9 cellular contexts compared by ENCODE assay signal in the genomic region with DNA sequence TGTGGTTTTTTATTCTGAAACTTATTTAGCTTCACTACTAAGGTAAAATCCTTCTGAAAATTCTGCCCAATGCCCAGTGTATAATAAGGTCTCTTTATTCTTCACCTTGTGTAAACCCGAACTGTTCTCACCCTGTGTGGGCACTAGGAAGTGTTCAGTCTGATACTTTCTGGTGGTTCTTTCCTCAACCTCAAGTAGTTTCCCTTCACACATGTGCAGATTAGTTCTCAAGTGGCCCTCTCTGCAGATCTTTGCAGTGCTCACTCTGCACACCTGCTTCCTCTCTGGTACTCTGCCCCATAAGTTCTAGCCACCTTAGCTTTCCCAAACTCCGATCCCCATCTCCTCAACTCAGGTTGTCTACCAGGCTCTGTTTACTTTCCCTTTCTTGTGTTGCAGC.
DNase-seq lines count a peak whose midpoint lies in the region; ATAC-seq and TF ChIP-seq lines count a peak whose summit lies in the region.
"Had no signal": no experiment of that assay in that cellular context is flagged by ENCODE, and none has a peak within 500 bp of the region (broad histone marks: within the 10 kb centered on the region; RNA-seq: fewer than 3 reads in every experiment).

No MANE protein-coding gene starts in this region.

- intact Hi-C loops in MCF 10A (cut with micrococcal nuclease) = no loop called here

- H3K4me1 Mint-ChIP-seq in stimulated activated memory B cell treated with anti-CD40 and anti-IgM and Interleukin-4, amounts not matched to agents 10 μg/mL and 1 μg/mL and 100 μg/mL, for 72 hours = peaks cover 7% of the 10 kb centered on the region
- H3K4me1 Mint-ChIP-seq in MCF 10A (ENCODE audit: insufficient read depth, unreplicated experiment) = peaks cover 6% of the 10 kb centered on the region

- no TSS peak for BruUV-seq in MCF 10A (replicated peaks; lab: Mats Ljungman, UMichigan)

- no peaks in the 10 kb centered on the region for H3K36me3 Mint-ChIP-seq in stimulated activated memory B cell treated with anti-CD40 and anti-IgM and Interleukin-4, amounts not matched to agents 10 μg/mL and 1 μg/mL and 100 μg/mL, for 72 hours
- H3K36me3 Mint-ChIP-seq in MCF 10A (ENCODE audit: insufficient read depth, unreplicated experiment) = no peaks in the 10 kb centered on the region

- no peak for TF ChIP-seq CTCF in foreskin fibroblast (IDR thresholded peaks at IDR 0.05; ENCODE audit: low read depth, low read length)
- no peak for TF ChIP-seq CTCF in MCF 10A (IDR thresholded peaks at IDR 0.05; ENCODE audit: unreplicated experiment)

- POLR2A ChIA-PET in MCF 10A (lab: Yijun Ruan, JAX) = no interaction called here

- CTCF ChIA-PET in MCF 10A (lab: Yijun Ruan, JAX) = interaction anchor here (0.6 to 2.4 kb wide), 5 partner anchors 38 to 963 kb away, joined by 3 to 16 read pairs (median 3); no protein-coding TSS in a partner anchor

- H3K27me3 Mint-ChIP-seq in stimulated activated memory B cell treated with anti-CD40 and anti-IgM and Interleukin-4, amounts not matched to agents 10 μg/mL and 1 μg/mL and 100 μg/mL, for 72 hours = no peaks in the 10 kb centered on the region
- no peaks in the 10 kb centered on the region for H3K27me3 Mint-ChIP-seq in MCF 10A (ENCODE audit: insufficient read depth, unreplicated experiment)

- no peak overlapping the region for H3K4me3 ChIP-seq in foreskin fibroblast (ENCODE audit: low read depth in 1 of 2, low read length in 2 of 2)

- H3K4me3 Mint-ChIP-seq in stimulated activated memory B cell treated with anti-CD40 and anti-IgM and Interleukin-4, amounts not matched to agents 10 μg/mL and 1 μg/mL and 100 μg/mL, for 72 hours = no peak overlapping the region
- H3K4me3 Mint-ChIP-seq in MCF 10A (ENCODE audit: unreplicated experiment) = no peak overlapping the region

- peak overlapping the region; percentile 38 for H3K27ac Mint-ChIP-seq in stimulated activated memory B cell treated with anti-CD40 and anti-IgM and Interleukin-4, amounts not matched to agents 10 μg/mL and 1 μg/mL and 100 μg/mL, for 72 hours
- H3K27ac Mint-ChIP-seq in MCF 10A (ENCODE audit: low read depth, unreplicated experiment) = no peak overlapping the region

- peak; percentile 3 for DNase-seq in activated gamma-delta T cell treated with Interleukin-2 at 50 U/mL for 16 hours
- DNase-seq in activated gamma-delta T cell (lab: John Stamatoyannopoulos, UW) = no peak
- DNase-seq in NCI-H1930 (lab: John Stamatoyannopoulos, UW) = no peak
- DNase-seq in foreskin fibroblast = no peak
- DNase-seq in MCF 10A (ENCODE audit: unreplicated experiment) = no peak
- DNase-seq: NCI-H2029 treated with DMSO at 0.1 percent for 48 hours had no signal

- no peaks in the 10 kb centered on the region for H3K9me3 Mint-ChIP-seq in stimulated activated memory B cell treated with anti-CD40 and anti-IgM and Interleukin-4, amounts not matched to agents 10 μg/mL and 1 μg/mL and 100 μg/mL, for 72 hours
- H3K9me3 Mint-ChIP-seq in MCF 10A (ENCODE audit: unreplicated experiment) = no peaks in the 10 kb centered on the region

- ATAC-seq in GM21825 (IDR thresholded peaks at IDR 0.05; ENCODE audit: unreplicated experiment) (peak; percentile 92), HG03520 (IDR thresholded peaks at IDR 0.05; ENCODE audit: unreplicated experiment) (peak; percentile 65)
- peak; percentile 86 for ATAC-seq in stimulated activated memory B cell treated with anti-CD40 and anti-IgM and Interleukin-4, amounts not matched to agents 10 μg/mL and 1 μg/mL and 100 μg/mL, for 72 hours
